ENCODE assay signal across 8 cellular contexts in the genomic region with DNA sequence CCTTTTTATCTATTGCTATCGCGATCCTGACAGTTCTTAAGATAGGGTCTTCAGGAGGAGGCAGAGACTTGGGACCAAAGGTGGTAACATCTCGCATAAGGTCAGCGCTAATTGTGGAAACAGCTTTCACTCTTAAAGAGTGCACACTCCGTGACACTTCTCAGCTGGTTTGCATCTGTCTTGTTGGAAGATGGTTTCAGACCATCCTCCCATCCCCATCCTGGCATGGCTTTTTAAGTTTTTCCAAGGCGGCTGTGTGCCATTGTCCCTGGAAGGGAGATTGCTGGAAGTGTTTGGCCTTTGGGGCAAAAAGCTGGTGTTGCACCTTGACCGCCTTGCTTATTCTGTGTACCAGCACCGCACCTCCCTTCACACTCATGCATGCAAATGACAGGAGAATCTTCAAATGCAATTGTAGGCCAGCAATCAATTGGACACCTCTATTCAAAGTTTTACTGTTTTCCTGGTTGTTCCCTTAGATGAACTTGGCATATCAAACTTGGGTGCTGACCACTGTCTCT. TPM values are rescaled to one million over a fixed set of nuclear protein-coding genes. Genes with fewer than 3 reads are reported as not detected.
A peak's percentile ranks its signal among the peaks of the same experiment; 100 is the strongest.
DNase-seq lines count a peak whose midpoint lies in the region; ATAC-seq and TF ChIP-seq lines count a peak whose summit lies in the region.

No MANE protein-coding gene starts in this region.

- POLR2A ChIA-PET in naive thymus-derived CD4-positive, alpha-beta T cell (lab: Charles Lee), result interaction anchor here (0.8 to 1.9 kb wide), 3 partner anchors 11 to 42 kb away, joined by 3 to 4 read pairs (median 3); no protein-coding TSS in a partner anchor

- peak; percentile 14 for DNase-seq in AG20443 (ENCODE audit: low spot score)
- DNase-seq in choroid plexus epithelial cell (ENCODE audit: low read depth), result no peak
- DNase-seq in naive thymus-derived CD4-positive, alpha-beta T cell, result no peak
- DNase-seq in NCI-H1105 treated with DMSO at 0.1 percent for 48 hours (lab: John Stamatoyannopoulos, UW), result no peak
- no peak for DNase-seq in SW480 (ENCODE audit: low spot score)
- no peak for DNase-seq in Ammon's horn (ENCODE audit: low spot score)

- no peaks in the 10 kb centered on the region for H3K9me3 Mint-ChIP-seq in naive thymus-derived CD4-positive, alpha-beta T cell

- H3K4me3 Mint-ChIP-seq in naive thymus-derived CD4-positive, alpha-beta T cell, result peak overlapping the region; percentile 61 to 90 (median 82)

- H3K36me3 Mint-ChIP-seq in naive thymus-derived CD4-positive, alpha-beta T cell, result peaks cover 0 to 2% (median 0%) of the 10 kb centered on the region in 5 donors

- TF ChIP-seq CTCF in choroid plexus epithelial cell (conservative IDR thresholded peaks at IDR 0.05; ENCODE audit: low read depth, low read length), result no peak

- CTCF ChIA-PET in naive thymus-derived CD4-positive, alpha-beta T cell (lab: Charles Lee), result interaction anchor here (0.5 kb wide), 1 partner anchor 61 kb away, joined by 3 read pairs; no protein-coding TSS in a partner anchor

- peaks cover 9 to 21% of the 10 kb centered on the region in 2 donors for H3K4me1 ChIP-seq in naive thymus-derived CD4-positive, alpha-beta T cell (ENCODE audit: control insufficient read depth in 2 of 2, insufficient read depth in 2 of 2, low read length in 2 of 2)

- H3K27me3 Mint-ChIP-seq in naive thymus-derived CD4-positive, alpha-beta T cell, result no peaks in the 10 kb centered on the region

- peaks cover 31 to 68% (median 61%) of the 10 kb centered on the region in 7 donors for H3K4me1 Mint-ChIP-seq in naive thymus-derived CD4-positive, alpha-beta T cell

- intact Hi-C loops in naive thymus-derived CD4-positive, alpha-beta T cell (cut with micrococcal nuclease), result loop anchor here (2.0 to 5.0 kb wide), 2 partner anchors 56 to 140 kb away; partner anchors contain the start of gene MRPL45 (in 1 of the 2)

- no peaks in the 10 kb centered on the region for H3K9me3 ChIP-seq in KOPT-K1 (ENCODE audit: insufficient read depth, low read length, poor library complexity, severe bottlenecking)
- H3K9me3 ChIP-seq in naive thymus-derived CD4-positive, alpha-beta T cell (ENCODE audit: control insufficient read depth in 2 of 3, low read length in 3 of 3), result no peaks in the 10 kb centered on the region

- no peak for ATAC-seq in naive thymus-derived CD4-positive, alpha-beta T cell
- ATAC-seq in HG03571 (IDR thresholded peaks at IDR 0.05; ENCODE audit: unreplicated experiment), result no peak

- no peaks in the 10 kb centered on the region for H3K36me3 ChIP-seq in KOPT-K1 (ENCODE audit: insufficient read depth, low read length)
- H3K36me3 ChIP-seq in naive thymus-derived CD4-positive, alpha-beta T cell (ENCODE audit: control insufficient read depth in 2 of 3, insufficient read depth in 3 of 3, low read length in 3 of 3), result no peaks in the 10 kb centered on the region

- no peaks in the 10 kb centered on the region for H3K27me3 ChIP-seq in naive thymus-derived CD4-positive, alpha-beta T cell (ENCODE audit: control insufficient read depth in 2 of 2, insufficient read depth in 2 of 2, low read length in 2 of 2)

- peak overlapping the region; percentile 78 for H3K27ac ChIP-seq in KOPT-K1 (ENCODE audit: low read depth, low read length, poor library complexity, severe bottlenecking)
- peak overlapping the region; percentile 75 for H3K27ac ChIP-seq in naive thymus-derived CD4-positive, alpha-beta T cell (ENCODE audit: low read depth, low read length)

- H3K4me3 ChIP-seq in choroid plexus epithelial cell (ENCODE audit: low read depth, low read length), result peak overlapping the region; percentile 74
- peak overlapping the region; percentile 67 for H3K4me3 ChIP-seq in naive thymus-derived CD4-positive, alpha-beta T cell (ENCODE audit: low read length)

- H3K27ac Mint-ChIP-seq in naive thymus-derived CD4-positive, alpha-beta T cell, result peak overlapping the region in 8 of 9 donors; percentile 16 to 74 (median 42)

RNA-seq across cellular contexts. Expression of gene SOCS7, which starts 1.5 kb away (rescaled TPM):
- 10 to 100 TPM; 17.0 to 23.3 (median 21.5) TPM for total RNA-seq in naive thymus-derived CD4-positive, alpha-beta T cell
- under 1 TPM; 0.57 to 0.81 TPM for polyA plus RNA-seq in naive thymus-derived CD4-positive, alpha-beta T cell

RNA-seq across cellular contexts. Expression of gene GPR179, which starts 9.4 kb away (rescaled TPM):
- under 1 TPM in 3 of 5 experiments, not detected in 2; 0.11 to 0.35 (median 0.17) TPM for total RNA-seq in naive thymus-derived CD4-positive, alpha-beta T cell
- polyA plus RNA-seq in naive thymus-derived CD4-positive, alpha-beta T cell, result not detected

RNA-seq across cellular contexts. Expression of gene MRPL45, which starts 56.2 kb away (rescaled TPM):
- 10 to 100 TPM; 15.7 to 28.6 (median 22.7) TPM for total RNA-seq in naive thymus-derived CD4-positive, alpha-beta T cell
- polyA plus RNA-seq in naive thymus-derived CD4-positive, alpha-beta T cell, result 10 to 100 TPM; 31.2 to 41.6 TPM
